Comparison of ENCODE assay signal across 29 cellular contexts in genomic region chr5:139831624-139832023, GRCh38. TPM values are rescaled to one million over a fixed set of nuclear protein-coding genes. Genes with fewer than 3 reads are reported as not detected.
"Had no signal": no experiment of that assay in that cellular context is flagged by ENCODE, and none has a peak within 500 bp of the region (broad histone marks: within the 10 kb centered on the region; RNA-seq: fewer than 3 reads in every experiment).

No MANE protein-coding gene starts in this region.

- ATAC-seq: activated CD8-positive, alpha-beta T cell treated with anti-CD3 and anti-CD28 coated beads for 36 hours; activated naive CD4-positive, alpha-beta T cell treated with anti-CD3 and anti-CD28 coated beads, Interleukin-2, amount 50 U/mL, for 72 hours; esophagus mucosa; WTC11 had no signal

- H3K4me1 Mint-ChIP-seq: activated naive CD4-positive, alpha-beta T cell treated with anti-CD3 and anti-CD28 coated beads, Interleukin-2, amount 10 ng/mL, durations not matched to agents 7 days and 5 days; activated naive CD8-positive, alpha-beta T cell treated with anti-CD3 and anti-CD28 coated beads, Interleukin-2, amount 10 ng/mL, durations not matched to agents 7 days and 5 days; brain; central memory CD8-positive, alpha-beta T cell; endodermal cell; WTC11 had no signal

- H3K9me3 ChIP-seq: ascending aorta, breast epithelium had no signal

- H3K4me3 Mint-ChIP-seq: activated CD8-positive, alpha-beta T cell treated with anti-CD3 and anti-CD28 coated beads for 36 hours; activated naive CD4-positive, alpha-beta T cell treated with anti-CD3 and anti-CD28 coated beads, Interleukin-2, amount 10 ng/mL, durations not matched to agents 7 days and 5 days; activated naive CD8-positive, alpha-beta T cell treated with anti-CD3 and anti-CD28 coated beads, Interleukin-2, amount 10 ng/mL, durations not matched to agents 7 days and 5 days; brain; central memory CD8-positive, alpha-beta T cell; dendritic cell treated with granulocyte-macrophage colony-stimulating factor and Interleukin-4, amounts not matched to agents 40 ng/mL and 50 ng/mL, for 4 days; endodermal cell; WTC11 had no signal

- DNase-seq: activated CD4-positive, alpha-beta T cell treated with anti-CD3 and anti-CD28 coated beads for 1 hour; activated CD4-positive, alpha-beta T cell treated with anti-CD3 and anti-CD28 coated beads for 48 hours; activated CD4-positive, alpha-beta T cell treated with anti-CD3 and anti-CD28 coated beads, Interleukin-2, amount 50 U/mL, for 1 hour; activated CD4-positive, alpha-beta T cell treated with anti-CD3 and anti-CD28 coated beads, Interleukin-2, amount 50 U/mL, for 48 hours; activated CD8-positive, alpha-beta memory T cell treated with anti-CD3 and anti-CD28 coated beads for 24 hours; activated CD8-positive, alpha-beta T cell treated with anti-CD3 and anti-CD28 coated beads for 36 hours; activated gamma-delta T cell; activated naive CD4-positive, alpha-beta T cell; activated naive CD4-positive, alpha-beta T cell treated with anti-CD3 and anti-CD28 coated beads, Interleukin-2, amount 10 ng/mL, durations not matched to agents 7 days and 5 days; activated naive CD8-positive, alpha-beta T cell treated with anti-CD3 and anti-CD28 coated beads, Interleukin-2, amount 10 ng/mL, durations not matched to agents 7 days and 5 days; activated T-cell treated with anti-CD3 and anti-CD28 coated beads, Interleukin-2, amount 50 U/mL, for 48 hours; effector memory CD4-positive, alpha-beta T cell; endodermal cell; foreskin fibroblast; T-helper 2 cell had no signal

- H3K27ac ChIP-seq: ascending aorta, breast epithelium, cardiac muscle cell, coronary artery, VCaP had no signal

- H3K9me3 Mint-ChIP-seq: activated CD8-positive, alpha-beta T cell treated with anti-CD3 and anti-CD28 coated beads for 36 hours; activated naive CD4-positive, alpha-beta T cell treated with anti-CD3 and anti-CD28 coated beads, Interleukin-2, amount 10 ng/mL, durations not matched to agents 7 days and 5 days; activated naive CD8-positive, alpha-beta T cell treated with anti-CD3 and anti-CD28 coated beads, Interleukin-2, amount 10 ng/mL, durations not matched to agents 7 days and 5 days; central memory CD8-positive, alpha-beta T cell; dendritic cell treated with granulocyte-macrophage colony-stimulating factor and Interleukin-4, amounts not matched to agents 40 ng/mL and 50 ng/mL, for 4 days; endodermal cell had no signal

- H3K36me3 ChIP-seq: ascending aorta, breast epithelium, cardiac muscle cell had no signal

- H3K4me1 ChIP-seq: ascending aorta, breast epithelium had no signal

- H3K36me3 Mint-ChIP-seq: activated naive CD4-positive, alpha-beta T cell treated with anti-CD3 and anti-CD28 coated beads, Interleukin-2, amount 10 ng/mL, durations not matched to agents 7 days and 5 days; activated naive CD4-positive, alpha-beta T cell treated with anti-CD3 and anti-CD28 coated beads, Interleukin-2, amount 50 U/mL, for 72 hours; activated naive CD8-positive, alpha-beta T cell treated with anti-CD3 and anti-CD28 coated beads, Interleukin-2, amount 10 ng/mL, durations not matched to agents 7 days and 5 days; WTC11 had no signal

- H3K27me3 ChIP-seq: ascending aorta, breast epithelium, dorsolateral prefrontal cortex had no signal

- H3K27ac Mint-ChIP-seq: activated CD8-positive, alpha-beta T cell treated with anti-CD3 and anti-CD28 coated beads for 36 hours; activated naive CD4-positive, alpha-beta T cell treated with anti-CD3 and anti-CD28 coated beads, Interleukin-2, amount 10 ng/mL, durations not matched to agents 7 days and 5 days; activated naive CD4-positive, alpha-beta T cell treated with anti-CD3 and anti-CD28 coated beads, Interleukin-2, amount 50 U/mL, for 72 hours; activated naive CD8-positive, alpha-beta T cell treated with anti-CD3 and anti-CD28 coated beads, Interleukin-2, amount 10 ng/mL, durations not matched to agents 7 days and 5 days; dendritic cell treated with granulocyte-macrophage colony-stimulating factor and Interleukin-4, amounts not matched to agents 40 ng/mL and 50 ng/mL, for 4 days; endodermal cell; WTC11 had no signal

- H3K4me3 ChIP-seq: ascending aorta, breast epithelium, cardiac muscle cell, coronary artery, dorsolateral prefrontal cortex had no signal

RNA-seq across cellular contexts. Expression of gene PSD2, which starts 36.0 kb away (rescaled TPM):
- total RNA-seq: activated naive CD4-positive, alpha-beta T cell treated with anti-CD3 and anti-CD28 coated beads, Interleukin-2, amount 50 U/mL, for 72 hours; ascending aorta; epithelial cell of proximal tubule; esophagus mucosa; T-helper 1 cell treated with Interleukin-12 subunit alpha and Interleukin-12 subunit beta and Interleukin-4 antibody, amounts not matched to agents 30 ng/mL and 1 ng/mL, for 36 hours had no signal
